16 cellular contexts compared by ENCODE assay signal in the genomic region with DNA sequence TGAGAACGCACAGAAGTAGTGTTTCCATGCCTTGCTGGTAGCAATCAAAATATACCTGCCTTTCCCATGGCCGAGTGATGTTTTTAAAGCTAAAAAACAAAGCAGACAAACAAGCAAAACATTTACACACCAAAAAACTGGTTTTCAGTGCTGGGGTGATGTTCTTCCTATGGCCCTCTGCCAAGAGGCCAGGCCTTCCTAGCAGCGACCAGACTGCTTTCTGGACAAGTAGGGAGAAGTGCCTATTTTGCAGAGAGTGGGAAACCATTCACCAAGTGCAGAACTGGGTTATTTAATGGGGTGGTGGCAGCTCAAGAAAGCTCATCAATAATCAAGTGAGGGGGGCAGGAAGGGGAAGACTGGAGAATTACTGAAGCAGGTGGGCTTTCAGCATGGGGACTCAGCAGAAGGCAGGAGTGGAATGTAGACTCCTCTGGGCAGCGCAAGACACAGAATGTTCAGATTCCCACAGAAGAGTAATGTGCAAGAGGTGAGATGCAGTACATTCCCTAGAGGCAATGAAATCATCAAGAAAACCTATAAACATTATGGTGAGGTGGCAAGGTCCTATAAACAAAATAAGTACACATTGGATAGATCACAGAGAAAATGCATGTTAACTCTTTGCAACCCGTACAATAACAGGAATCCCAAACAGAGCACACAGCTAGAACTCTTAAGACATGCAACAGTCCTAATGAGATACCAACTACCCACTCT. TPM values are rescaled to one million over a fixed set of nuclear protein-coding genes. Genes with fewer than 3 reads are reported as not detected.
DNase-seq lines count a peak whose midpoint lies in the region; ATAC-seq and TF ChIP-seq lines count a peak whose summit lies in the region.
"Had no signal": no experiment of that assay in that cellular context is flagged by ENCODE, and none has a peak within 500 bp of the region (broad histone marks: within the 10 kb centered on the region; RNA-seq: fewer than 3 reads in every experiment).

No MANE protein-coding gene starts in this region.

- no TSS peak for BruUV-seq in Panc1 (replicated peaks; lab: Mats Ljungman, UMichigan)

- H3K9me3 ChIP-seq in Panc1 (ENCODE audit: control insufficient read depth, insufficient read depth, low read depth, low read length) = no peaks in the 10 kb centered on the region
- H3K9me3 ChIP-seq: tibial artery had no signal

- 0 out of 2 replicates have a peak overlapping the region, but pooled peaks have one; percentile 45 for H2AFZ ChIP-seq in GM23338

- no peaks in the 10 kb centered on the region for H3K27me3 Mint-ChIP-seq in GM23338 (ENCODE audit: insufficient read depth, low read depth, poor library complexity)
- no peaks in the 10 kb centered on the region for H3K27me3 Mint-ChIP-seq in activated naive CD4-positive, alpha-beta T cell treated with anti-CD3 and anti-CD28 coated beads, Interleukin-2, amount 10 ng/mL, durations not matched to agents 7 days and 5 days
- H3K27me3 Mint-ChIP-seq: activated CD4-positive, alpha-beta memory T cell treated with anti-CD3 and anti-CD28 coated beads for 36 hours; activated T-helper 17 cell treated with anti-CD3 and anti-CD28 coated beads, Interleukin-2, amount 50 U/mL, for 72 hours; CD4-positive, CD25-positive, alpha-beta regulatory T cell had no signal

- CTCF ChIA-PET in Panc1 (lab: Charles Lee) = no interaction called here
- CTCF ChIA-PET in activated naive CD4-positive, alpha-beta T cell treated with anti-CD3 and anti-CD28 coated beads, Interleukin-2, amount 10 ng/mL, durations not matched to agents 7 days and 5 days (lab: Charles Lee) = interaction anchor here (1.0 to 3.9 kb wide), 5 partner anchors 63 to 493 kb away, joined by 3 to 24 read pairs (median 5); no protein-coding TSS in a partner anchor

- H3K27ac ChIP-seq in GM23338 (ENCODE audit: low read depth) = no peak overlapping the region
- 0 out of 2 replicates have a peak overlapping the region, but pooled peaks have one; percentile 11 for H3K27ac ChIP-seq in Panc1 (ENCODE audit: low read length)
- H3K27ac ChIP-seq: foreskin keratinocyte, tibial artery had no signal

- no peaks in the 10 kb centered on the region for H3F3A ChIP-seq in GM23338 (replicated peaks; ENCODE audit: low read depth)

- no peak overlapping the region for H3K4me3 Mint-ChIP-seq in GM23338
- H3K4me3 Mint-ChIP-seq in activated naive CD4-positive, alpha-beta T cell treated with anti-CD3 and anti-CD28 coated beads, Interleukin-2, amount 10 ng/mL, durations not matched to agents 7 days and 5 days = no peak overlapping the region
- H3K4me3 Mint-ChIP-seq: activated CD4-positive, alpha-beta memory T cell treated with anti-CD3 and anti-CD28 coated beads for 36 hours; activated T-helper 17 cell treated with anti-CD3 and anti-CD28 coated beads, Interleukin-2, amount 50 U/mL, for 72 hours; CD4-positive, CD25-positive, alpha-beta regulatory T cell had no signal

- TF ChIP-seq CTCF in GM23338 (conservative IDR thresholded peaks at IDR 0.05; ENCODE audit: low read depth in 2 of 2) (no peak), Panc1 (IDR thresholded peaks at IDR 0.05) (no peak), fibroblast of mammary gland (conservative IDR thresholded peaks at IDR 0.05; ENCODE audit: control insufficient read depth, insufficient read depth, low read depth, low read length) (no peak)

- H3K4me1 ChIP-seq in GM23338 (ENCODE audit: insufficient read depth) (peaks cover 31% of the 10 kb centered on the region), Panc1 (ENCODE audit: control insufficient read depth, insufficient read depth, low read length) (peaks cover 18% of the 10 kb centered on the region)

- POLR2A ChIA-PET in Panc1 (lab: Charles Lee) = interaction anchor here (0.6 kb wide), 2 partner anchors 546 to 1389 kb away, joined by 3 read pairs; a partner anchor contains a TSS

- in situ Hi-C loops in Panc1 (cut with HindIII; ENCODE audit: low pct_unique_long_range_greater_than_20kb, low sequenced_read_pairs) = no loop called here

- peak overlapping the region; percentile 67 for H3K4me2 ChIP-seq in GM23338

- DNase-seq in GM23338 (ENCODE audit: low spot score) (no peak), Panc1 (ENCODE audit: low read depth, low spot score) (no peak), fibroblast of mammary gland (ENCODE audit: low read depth) (peak; percentile 70), retina (peak; percentile 28), NCI-H2227 treated with DMSO at 0.1 percent for 48 hours (lab: John Stamatoyannopoulos, UW) (no peak), amniotic stem cell (lab: John Stamatoyannopoulos, UW) (no peak)
- no peak for DNase-seq in activated naive CD4-positive, alpha-beta T cell treated with anti-CD3 and anti-CD28 coated beads, Interleukin-2, amount 10 ng/mL, durations not matched to agents 7 days and 5 days
- DNase-seq: activated CD4-positive, alpha-beta memory T cell treated with anti-CD3 and anti-CD28 coated beads for 36 hours; CD4-positive, CD25-positive, alpha-beta regulatory T cell; effector CD4-positive, alpha-beta T cell; NCI-H2029 treated with DMSO at 0.1 percent for 48 hours; stimulated activated CD8-positive, alpha-beta memory T cell treated with anti-CD3 and anti-CD28 coated beads, Interleukin-4, amount 100 ng/mL, for 48 hours; tibial artery had no signal

- H3K36me3 ChIP-seq in GM23338 (ENCODE audit: insufficient read depth) (no peaks in the 10 kb centered on the region), Panc1 (ENCODE audit: control insufficient read depth, insufficient read depth, low read length) (no peaks in the 10 kb centered on the region)
- H3K36me3 ChIP-seq: tibial artery had no signal

- peak overlapping the region; percentile 10; the same call in 1 of the 2 replicates for H3K27ac Mint-ChIP-seq in GM23338
- H3K27ac Mint-ChIP-seq in activated naive CD4-positive, alpha-beta T cell treated with anti-CD3 and anti-CD28 coated beads, Interleukin-2, amount 10 ng/mL, durations not matched to agents 7 days and 5 days = no peak overlapping the region
- H3K27ac Mint-ChIP-seq: activated CD4-positive, alpha-beta memory T cell treated with anti-CD3 and anti-CD28 coated beads for 36 hours; activated T-helper 17 cell treated with anti-CD3 and anti-CD28 coated beads, Interleukin-2, amount 50 U/mL, for 72 hours had no signal

- no peaks in the 10 kb centered on the region for H3K36me3 Mint-ChIP-seq in GM23338 (ENCODE audit: low read depth)
- H3K36me3 Mint-ChIP-seq in activated naive CD4-positive, alpha-beta T cell treated with anti-CD3 and anti-CD28 coated beads, Interleukin-2, amount 10 ng/mL, durations not matched to agents 7 days and 5 days = no peaks in the 10 kb centered on the region
- H3K36me3 Mint-ChIP-seq: activated CD4-positive, alpha-beta memory T cell treated with anti-CD3 and anti-CD28 coated beads for 36 hours; CD4-positive, CD25-positive, alpha-beta regulatory T cell had no signal

- H4K20me1 ChIP-seq in GM23338 (replicated peaks; ENCODE audit: insufficient read depth) = no peaks in the 10 kb centered on the region

- peak; percentile 14; the same call in 1 of the 3 replicates for ATAC-seq in GM23338
- ATAC-seq in Panc1 = peak; percentile 74
- ATAC-seq: activated T-helper 17 cell treated with anti-CD3 and anti-CD28 coated beads, Interleukin-2, amount 50 U/mL, for 72 hours; foreskin keratinocyte had no signal

- intact Hi-C loops in Panc1 (cut with micrococcal nuclease; ENCODE audit: unreplicated experiment) = loop anchor here (5.0 to 10.0 kb wide), 3 partner anchors 184 to 331 kb away; a partner anchor contains a TSS

- H3K4me3 ChIP-seq in GM23338 = peak overlapping the region; percentile 17; the same call in 1 of the 2 replicates
- no peak overlapping the region for H3K4me3 ChIP-seq in Panc1 (ENCODE audit: low read depth in 2 of 2, low read length in 2 of 2)
- H3K4me3 ChIP-seq in fibroblast of mammary gland (ENCODE audit: control insufficient read depth, low read depth, low read length) = no peak overlapping the region
- H3K4me3 ChIP-seq: tibial artery had no signal

- no peaks in the 10 kb centered on the region for H3K9me2 ChIP-seq in GM23338 (ENCODE audit: insufficient read depth)

- H3K27me3 ChIP-seq in GM23338 (ENCODE audit: insufficient read depth) = no peaks in the 10 kb centered on the region
- no peaks in the 10 kb centered on the region for H3K27me3 ChIP-seq in Panc1 (ENCODE audit: control insufficient read depth, insufficient read depth, low read length)
- H3K27me3 ChIP-seq: foreskin keratinocyte, tibial artery had no signal

- peaks cover 29% of the 10 kb centered on the region for H3K4me1 Mint-ChIP-seq in GM23338
- peaks cover 9% of the 10 kb centered on the region for H3K4me1 Mint-ChIP-seq in activated naive CD4-positive, alpha-beta T cell treated with anti-CD3 and anti-CD28 coated beads, Interleukin-2, amount 10 ng/mL, durations not matched to agents 7 days and 5 days

- H3K9me3 Mint-ChIP-seq in GM23338 = no peaks in the 10 kb centered on the region
- no peaks in the 10 kb centered on the region for H3K9me3 Mint-ChIP-seq in activated naive CD4-positive, alpha-beta T cell treated with anti-CD3 and anti-CD28 coated beads, Interleukin-2, amount 10 ng/mL, durations not matched to agents 7 days and 5 days

- no peaks in the 10 kb centered on the region for H3K79me2 ChIP-seq in GM23338 (replicated peaks; ENCODE audit: insufficient read depth)

TF ChIP-seq in GM23338, 12 proteins besides CTCF, POLR2A, EP300 and RAD21 (continues in another document):
- TF ChIP-seq STAT1 (IDR thresholded peaks at IDR 0.05; ENCODE audit: unreplicated experiment) (no peak), EZH2phosphoT487 (IDR thresholded peaks at IDR 0.05; ENCODE audit: unreplicated experiment) (no peak)

RNA-seq across cellular contexts. Expression of a gene that starts 44.0 kb away (rescaled TPM):
- total RNA-seq in GM23338 (2014; rRNA removed; shearing (Covaris generic)) = 0.94 TPM in 1 of 2 replicates, not detected in the other
- polyA plus RNA-seq in GM23338 (2016; fragmentation: Nextera tagmentation; extraction: Ambion mirVana) = 0.90 and 0.91 TPM in 2 replicates
- total RNA-seq in Panc1 (2021; ENCODE audit: unreplicated experiment) = not detected
- polyA plus RNA-seq in Panc1 (2012; ENCODE audit: insufficient read length) = not detected
- total RNA-seq: activated CD4-positive, alpha-beta memory T cell treated with anti-CD3 and anti-CD28 coated beads for 36 hours; activated T-helper 17 cell treated with anti-CD3 and anti-CD28 coated beads, Interleukin-2, amount 50 U/mL, for 72 hours; CD4-positive, CD25-positive, alpha-beta regulatory T cell; foreskin keratinocyte; pulmonary artery endothelial cell had no signal
- polyA plus RNA-seq: CD4-positive, CD25-positive, alpha-beta regulatory T cell; foreskin keratinocyte had no signal

Comparison
In these comparisons a context has a peak if more than half of its experiments do, and no peak if none do; other contexts are left out.
1. DNase-seq: peak in fibroblast of mammary gland (single experiment) and retina (single experiment); none in GM23338 (single experiment), Panc1 (single experiment), NCI-H2227 treated with DMSO at 0.1 percent for 48 hours (single experiment), activated naive CD4-positive, alpha-beta T cell treated with anti-CD3 and anti-CD28 coated beads, Interleukin-2, amount 10 ng/mL, durations not matched to agents 7 days and 5 days (single experiment) and amniotic stem cell (single experiment).